10 cellular contexts compared by ENCODE assay signal in genomic region chr4:150960079-150960478, GRCh38. TPM values are rescaled to one million over a fixed set of nuclear protein-coding genes. Genes with fewer than 3 reads are reported as not detected.
DNase-seq lines count a peak whose midpoint lies in the region; ATAC-seq and TF ChIP-seq lines count a peak whose summit lies in the region.
"Had no signal": no experiment of that assay in that cellular context is flagged by ENCODE, and none has a peak within 500 bp of the region (broad histone marks: within the 10 kb centered on the region; RNA-seq: fewer than 3 reads in every experiment).

No MANE protein-coding gene starts in this region.

- DNase-seq in NCI-H226 (peak; percentile 30), endodermal cell (no peak), neural crest cell (ENCODE audit: low read depth, low spot score) (no peak), SHP77 (lab: John Stamatoyannopoulos, UW) (no peak), Karpas-422 (no peak)
- no peak for DNase-seq in activated CD8-positive, alpha-beta memory T cell treated with anti-CD3 and anti-CD28 coated beads, Interleukin-2, amount 50 U/mL, for 4 hours
- DNase-seq: activated naive CD8-positive, alpha-beta T cell treated with anti-CD3 and anti-CD28 coated beads, Interleukin-2, amount 10 ng/mL, durations not matched to agents 7 days and 5 days had no signal

- no peak overlapping the region for H3K27ac Mint-ChIP-seq in endodermal cell
- H3K27ac Mint-ChIP-seq in neural crest cell (ENCODE audit: unreplicated experiment): no peak overlapping the region
- H3K27ac Mint-ChIP-seq: activated naive CD8-positive, alpha-beta T cell treated with anti-CD3 and anti-CD28 coated beads, Interleukin-2, amount 10 ng/mL, durations not matched to agents 7 days and 5 days; nephron had no signal

- H3K9me3 ChIP-seq in endodermal cell (ENCODE audit: control insufficient read depth, low read length): peaks cover 56% of the 10 kb centered on the region
- peaks cover 16% of the 10 kb centered on the region for H3K9me3 ChIP-seq in Karpas-422 (ENCODE audit: low read length)

- TF ChIP-seq CTCF in GM12873 (IDR thresholded peaks at IDR 0.05; ENCODE audit: insufficient read depth, low read depth, low read length, missing control alignments) (peak; percentile 34), endodermal cell (conservative IDR thresholded peaks at IDR 0.05) (peak; percentile 70), neural crest cell (conservative IDR thresholded peaks at IDR 0.05) (peak; percentile 51)

- H4K20me1 ChIP-seq in Karpas-422 (ENCODE audit: insufficient read depth, low read depth, low read length): no peaks in the 10 kb centered on the region

- H3K4me2 ChIP-seq in Karpas-422 (ENCODE audit: low read depth, low read length, poor library complexity, severe bottlenecking): no peak overlapping the region

- no peaks in the 10 kb centered on the region for H3K9me2 ChIP-seq in Karpas-422 (replicated peaks; ENCODE audit: insufficient read depth, low read length)

- H3K36me3 Mint-ChIP-seq in endodermal cell (ENCODE audit: low read depth) (peaks cover 56% of the 10 kb centered on the region), neural crest cell (ENCODE audit: low read depth) (peaks cover 32% of the 10 kb centered on the region)

- H3K79me2 ChIP-seq in Karpas-422 (ENCODE audit: low read length): peaks cover 75% of the 10 kb centered on the region

- WGBS in endodermal cell (ENCODE audit: insufficient coverage in 1 of 2, insufficient read length in 1 of 2), 2 experiments: 89% methylated on average over 2 of the region's 2 CpGs; no CpG with 5 or more reads in 1 of the 2 experiments

- no peak overlapping the region for H3K4me3 ChIP-seq in endodermal cell (ENCODE audit: low read length)
- H3K4me3 ChIP-seq in Karpas-422 (ENCODE audit: low read length): no peak overlapping the region; the same call in 1 of the 2 replicates

- ATAC-seq in GM18907 (IDR thresholded peaks at IDR 0.05; ENCODE audit: unreplicated experiment): no peak

- H3K36me3 ChIP-seq in endodermal cell (ENCODE audit: control insufficient read depth, insufficient read depth, low read length) (peaks cover 17% of the 10 kb centered on the region), Karpas-422 (ENCODE audit: insufficient read depth, low read length) (peaks cover 27% of the 10 kb centered on the region)

- H3K27me3 Mint-ChIP-seq in endodermal cell (ENCODE audit: insufficient read depth): no peaks in the 10 kb centered on the region
- no peaks in the 10 kb centered on the region for H3K27me3 Mint-ChIP-seq in neural crest cell (ENCODE audit: low read depth)
- H3K27me3 Mint-ChIP-seq: activated naive CD8-positive, alpha-beta T cell treated with anti-CD3 and anti-CD28 coated beads, Interleukin-2, amount 10 ng/mL, durations not matched to agents 7 days and 5 days had no signal

- H2AFZ ChIP-seq in Karpas-422 (ENCODE audit: low read length): no peak overlapping the region

- peaks cover 65% of the 10 kb centered on the region for H3K9me3 Mint-ChIP-seq in endodermal cell
- peaks cover 19% of the 10 kb centered on the region for H3K9me3 Mint-ChIP-seq in neural crest cell

- no peak overlapping the region for H3K4me3 Mint-ChIP-seq in endodermal cell
- no peak overlapping the region for H3K4me3 Mint-ChIP-seq in neural crest cell
- H3K4me3 Mint-ChIP-seq: activated naive CD8-positive, alpha-beta T cell treated with anti-CD3 and anti-CD28 coated beads, Interleukin-2, amount 10 ng/mL, durations not matched to agents 7 days and 5 days; nephron had no signal

- H3K4me1 ChIP-seq in endodermal cell (ENCODE audit: control insufficient read depth, insufficient read depth, low read length) (no peaks in the 10 kb centered on the region), Karpas-422 (ENCODE audit: low read length) (0 out of 2 replicates have a peak, but pooled peaks cover 3% of the 10 kb centered on the region)

- H3K9ac ChIP-seq in endodermal cell (ENCODE audit: extremely low read depth, low read length, poor library complexity, severe bottlenecking) (no peak overlapping the region), Karpas-422 (ENCODE audit: low read length) (no peak overlapping the region)

- H3K27me3 ChIP-seq in endodermal cell (ENCODE audit: control insufficient read depth, insufficient read depth, low read length, poor library complexity, severe bottlenecking) (no peaks in the 10 kb centered on the region), Karpas-422 (ENCODE audit: low read length) (no peaks in the 10 kb centered on the region)

- H3K4me1 Mint-ChIP-seq in endodermal cell (no peaks in the 10 kb centered on the region), neural crest cell (no peaks in the 10 kb centered on the region)
- H3K4me1 Mint-ChIP-seq: activated naive CD8-positive, alpha-beta T cell treated with anti-CD3 and anti-CD28 coated beads, Interleukin-2, amount 10 ng/mL, durations not matched to agents 7 days and 5 days; nephron had no signal

- no peak overlapping the region for H3K27ac ChIP-seq in endodermal cell (ENCODE audit: low read depth, low read length)
- no peak overlapping the region for H3K27ac ChIP-seq in Karpas-422 (ENCODE audit: low read length)

RNA-seq across cellular contexts. Expression of gene LRBA, which starts 55.0 kb away (rescaled TPM):
- 10 to 100 TPM; 77.3 to 95.9 TPM for total RNA-seq in endodermal cell
- 23.5 TPM for polyA plus RNA-seq in endodermal cell (2013, experiment 1 of 2)
- polyA plus RNA-seq in endodermal cell (2013, experiment 2 of 2): 24.7 TPM
- total RNA-seq in neural crest cell: 28.2 and 30.3 TPM in 2 replicates
- total RNA-seq in Karpas-422 (2014; rRNA removed; shearing (Covaris generic); ENCODE audit: low replicate concordance): 113 and 131 TPM in 2 replicates
